Comparison of ENCODE assay signal across 8 cellular contexts in genomic region chr3:195687209-195687760, GRCh38. TPM values are rescaled to one million over a fixed set of nuclear protein-coding genes. Genes with fewer than 3 reads are reported as not detected.
A peak's percentile ranks its signal among the peaks of the same experiment; 100 is the strongest.
DNase-seq lines count a peak whose midpoint lies in the region; ATAC-seq, FAIRE-seq and TF ChIP-seq lines count a peak whose summit lies in the region.
"Not testable (repeated sequence)": the region's sequence is repeated elsewhere in the genome, so short reads cannot be mapped to it uniquely, and the experiment has no call there.

No MANE protein-coding gene starts in this region.

- not testable (repeated sequence) for H3K36me3 ChIP-seq in WERI-Rb-1
- peaks cover 15% of the 10 kb centered on the region for H3K36me3 ChIP-seq in colonic mucosa

- not testable (repeated sequence) for TF ChIP-seq CTCF in WERI-Rb-1 (IDR thresholded peaks at IDR 0.05; ENCODE audit: low read depth, low read length); colonic mucosa (IDR thresholded peaks at IDR 0.05)

- not testable (repeated sequence) for H3K9me3 ChIP-seq in WERI-Rb-1 (ENCODE audit: severe bottlenecking); colonic mucosa

- FAIRE-seq in urothelium cell line (lab: Jason Lieb, UNC) = not testable (repeated sequence)

- intact Hi-C loops in colonic mucosa (cut with DNase I) = not testable (repeated sequence)

- not testable (repeated sequence) for H3K27me3 ChIP-seq in WERI-Rb-1 (ENCODE audit: insufficient read depth, low read depth, severe bottlenecking); colonic mucosa

- H3K4me1 ChIP-seq in colonic mucosa = not testable (repeated sequence)

- not testable (repeated sequence) for H3K4me3 ChIP-seq in WERI-Rb-1 (ENCODE audit: low read depth, low read length); colonic mucosa

- peak; percentile 22 for ATAC-seq in left lobe of liver

- not testable (repeated sequence) for H3K9ac ChIP-seq in colonic mucosa (ENCODE audit: low read depth in 2 of 2, low read length in 2 of 2)

- peak; percentile 21 for DNase-seq in Daoy (ENCODE audit: low read depth)
- peak; percentile 92 for DNase-seq in NAMALWA (ENCODE audit: low spot score)
- DNase-seq in WERI-Rb-1 = peak; percentile 27
- peak; percentile 35 for DNase-seq in activated T-cell treated with anti-CD3 and anti-CD28 coated beads, Interleukin-2, amount 50 U/mL, for 1 hour
- peak; percentile 74 for DNase-seq in colonic mucosa
- DNase-seq in left lobe of liver (ENCODE audit: low spot score) = not testable (repeated sequence)
- peak; percentile 47 to 62 (median 52) for DNase-seq in stimulated activated CD4-positive, alpha-beta T cell treated with anti-CD3 and anti-CD28 coated beads, Interleukin-12 subunit alpha, Interleukin-12 subunit beta, amount 100 ng/mL, for 48 hours (ENCODE audit: low read depth in 2 of 3, low spot score in 1 of 3)
- DNase-seq in urothelium cell line (ENCODE audit: low spot score) = peak; percentile 13

- not testable (repeated sequence) for H3K27ac ChIP-seq in WERI-Rb-1, colonic mucosa

RNA-seq across cellular contexts. Expression of gene MUC20, which starts 33.5 kb away (rescaled TPM):
- not detected in 2 replicates for total RNA-seq in Daoy (2014; rRNA removed; shearing (Covaris generic))
- total RNA-seq in colonic mucosa = 100 to 1,000 TPM in 1 of 2 donors, 10 to 100 TPM in 1; 58.1 to 170 TPM
- total RNA-seq in left lobe of liver = 29.6 TPM

Comparison
In these comparisons a context has a peak if more than half of its experiments do, and no peak if none do; other contexts are left out.
1. RNA of gene MUC20, which starts 33.5 kb away (total RNA-seq): 58.1 to 170 TPM in colonic mucosa and 29.6 TPM in left lobe of liver (single experiment); not detected in Daoy; every median in the first group is over 10 times any median in the second.